ENCODE assay signal across 17 cellular contexts in the genomic region with DNA sequence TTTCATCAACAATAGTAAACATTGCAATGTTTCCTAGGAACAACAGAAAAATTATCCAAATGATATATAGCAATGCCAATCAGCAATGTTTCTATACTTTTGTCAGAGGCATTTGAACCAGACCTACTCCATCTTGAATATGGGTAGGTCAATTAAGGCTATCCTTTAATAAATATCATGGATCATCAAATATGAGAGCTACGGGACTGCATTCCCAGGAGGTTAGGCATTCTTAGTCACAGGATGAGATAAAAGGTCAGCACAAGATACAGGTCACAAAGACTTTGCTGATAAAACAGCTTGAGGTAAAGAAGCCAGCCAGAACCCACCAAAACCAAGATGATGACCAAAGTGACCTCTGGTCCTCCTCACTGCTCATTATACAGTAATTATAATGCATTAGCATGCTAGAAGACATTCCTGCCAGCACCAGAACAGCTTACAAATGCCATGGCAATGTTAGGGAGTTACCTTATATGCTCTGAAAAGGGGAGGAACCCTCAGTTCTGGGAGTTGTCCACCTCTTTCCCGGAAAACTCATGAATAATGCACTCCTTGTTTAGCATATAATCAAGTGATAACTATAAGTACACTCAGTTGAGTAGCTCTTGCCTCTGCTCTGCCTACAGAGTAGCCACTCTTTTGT. TPM values are rescaled to one million over a fixed set of nuclear protein-coding genes. Genes with fewer than 3 reads are reported as not detected.
A peak's percentile ranks its signal among the peaks of the same experiment; 100 is the strongest.
DNase-seq lines count a peak whose midpoint lies in the region; ATAC-seq, FAIRE-seq and TF ChIP-seq lines count a peak whose summit lies in the region.
"Had no signal": no experiment of that assay in that cellular context is flagged by ENCODE, and none has a peak within 500 bp of the region (broad histone marks: within the 10 kb centered on the region; RNA-seq: fewer than 3 reads in every experiment).

No MANE protein-coding gene starts in this region.

- no peaks in the 10 kb centered on the region for H3K36me3 ChIP-seq in pancreas

- intact Hi-C loops in pancreas (cut with DNase I): no loop called here

- H3K4me3 ChIP-seq in pancreas: no peak overlapping the region

- no peaks in the 10 kb centered on the region for H3K27me3 ChIP-seq in pancreas

- H3K27ac ChIP-seq in pancreas: no peak overlapping the region

- H3K9me3 ChIP-seq in pancreas: no peaks in the 10 kb centered on the region

- TF ChIP-seq CTCF in pancreas (IDR thresholded peaks at IDR 0.05): no peak

- ATAC-seq in esophagus mucosa: peak; percentile 68
- ATAC-seq in pancreas: peak in 3 of 4 donors; percentile 29 to 42 (median 35)
- ATAC-seq in GM18498 (IDR thresholded peaks at IDR 0.05; ENCODE audit: unreplicated experiment): no peak
- ATAC-seq: naive thymus-derived CD8-positive, alpha-beta T cell; Right ventricle myocardium inferior had no signal

- FAIRE-seq in RCC 7860 (lab: Jason Lieb, UNC) (no peak), pancreas (lab: Jason Lieb, UNC) (no peak)
- FAIRE-seq: D721Med had no signal

- DNase-seq in EH (ENCODE audit: low read depth): peak; percentile 53
- peak; percentile 38 for DNase-seq in RCC 7860 (ENCODE audit: low spot score)
- no peak for DNase-seq in pancreas
- no peak for DNase-seq in activated CD4-positive, alpha-beta T cell treated with anti-CD3 and anti-CD28 coated beads for 1 hour
- no peak for DNase-seq in OCI-M2 (lab: John Stamatoyannopoulos, UW; ENCODE audit: unreplicated experiment)
- DNase-seq in NCI-H510A treated with DMSO at 0.1 percent for 48 hours (lab: John Stamatoyannopoulos, UW): no peak
- DNase-seq: activated naive CD8-positive, alpha-beta T cell treated with anti-CD3 and anti-CD28 coated beads, Interleukin-2, amount 10 ng/mL, durations not matched to agents 7 days and 5 days; left cardiac atrium; naive thymus-derived CD8-positive, alpha-beta T cell; NCI-H2081 treated with DMSO at 0.1 percent for 48 hours; NCI-H774; right cardiac atrium; stimulated activated CD4-positive, alpha-beta T cell treated with anti-CD3 and anti-CD28 coated beads, Interleukin-2, amount 100 ng/mL, for 24 hours had no signal

- peaks cover 0 to 3% (median 0%) of the 10 kb centered on the region in 3 donors for H3K4me1 ChIP-seq in pancreas

- 48 to 49% methylated on average over 2 of the region's 2 CpGs for WGBS in pancreas, 2 donors

RNA-seq across cellular contexts. Expression of gene SERPINB6, which starts 8.6 kb away (rescaled TPM):
- total RNA-seq in esophagus mucosa (78.8 TPM), pancreas (100 to 1,000 TPM in 2 of 6 donors, 10 to 100 TPM in 4; 77.7 to 110 (median 97.3) TPM)
- polyA plus RNA-seq in pancreas: 100 to 1,000 TPM; 108 to 193 TPM

RNA-seq across cellular contexts. Expression of gene NQO2, which starts 19.8 kb away (rescaled TPM):
- total RNA-seq in esophagus mucosa (31.6 TPM), pancreas (10 to 100 TPM; 12.7 to 21.6 (median 18.0) TPM)
- 10 to 100 TPM; 21.2 to 23.0 TPM for polyA plus RNA-seq in pancreas

Comparison
In these comparisons a context has a peak if more than half of its experiments do, and no peak if none do; other contexts are left out.
1. DNase-seq: peak in EH (single experiment) and RCC 7860 (single experiment); none in pancreas (0 of 6), activated CD4-positive, alpha-beta T cell treated with anti-CD3 and anti-CD28 coated beads for 1 hour (single experiment), OCI-M2 (single experiment) and NCI-H510A treated with DMSO at 0.1 percent for 48 hours (single experiment).